In genomic region chr3:194482196-194482593, GRCh38 we compare ENCODE assay signal across 1 cellular context.
TF ChIP-seq lines count a peak whose summit lies in the region.

No MANE protein-coding gene starts in this region.

TF ChIP-seq in GM23338, 12 proteins besides CTCF, POLR2A, EP300 and RAD21 (continued from another document):
- TF ChIP-seq ZNF462 (CRISPR knock-in tag; IDR thresholded peaks at IDR 0.05): no peak
- TF ChIP-seq ETS1 (IDR thresholded peaks at IDR 0.05): no peak
- no peak for TF ChIP-seq NANOG (IDR thresholded peaks at IDR 0.05; ENCODE audit: borderline replicate concordance)
- no peak for TF ChIP-seq POLR2AphosphoS5 (IDR thresholded peaks at IDR 0.05; ENCODE audit: low read depth)
- TF ChIP-seq ZNF114 (CRISPR knock-in tag; IDR thresholded peaks at IDR 0.05): no peak
- TF ChIP-seq CREB1 (CRISPR knock-in tag; IDR thresholded peaks at IDR 0.05; ENCODE audit: low read depth): no peak
